8 cellular contexts compared by ENCODE assay signal in genomic region chr20:62237772-62238568, GRCh38. TPM values are rescaled to one million over a fixed set of nuclear protein-coding genes. Genes with fewer than 3 reads are reported as not detected.
A peak's percentile ranks its signal among the peaks of the same experiment; 100 is the strongest.
DNase-seq lines count a peak whose midpoint lies in the region; ATAC-seq, FAIRE-seq and TF ChIP-seq lines count a peak whose summit lies in the region.

OSBPL2 (plus strand) TSS chr20:62238521; CDS start chr20:62256185, 17,664 bp downstream.

- peaks cover 28% of the 10 kb centered on the region for H3K4me1 Mint-ChIP-seq in T-helper 17 cell

- H3K4me3 Mint-ChIP-seq in T-helper 17 cell: peak within 1 kb of the TSS; percentile 88

- 1% methylated on average over 45 to 55 of the region's 55 CpGs for WGBS in psoas muscle, 3 donors

- H3K27me3 ChIP-seq in left ventricle myocardium inferior (ENCODE audit: low read depth) (peaks cover 6% of the 10 kb centered on the region), psoas muscle (ENCODE audit: insufficient read depth in 3 of 3, low read length in 2 of 3) (no peaks in the 10 kb centered on the region)

- TF ChIP-seq CTCF in left ventricle myocardium inferior (IDR thresholded peaks at IDR 0.05; ENCODE audit: borderline replicate concordance) (no peak), psoas muscle (IDR thresholded peaks at IDR 0.05) (no peak)

- H3K36me3 ChIP-seq in left ventricle myocardium inferior: no peaks in the 10 kb centered on the region
- H3K36me3 ChIP-seq in psoas muscle (ENCODE audit: insufficient read depth in 1 of 2, low read depth in 1 of 2): peaks cover 0 to 21% of the 10 kb centered on the region in 2 donors

- H3K9me3 ChIP-seq in T-helper 17 cell (ENCODE audit: control insufficient read depth, low read length, poor library complexity, severe bottlenecking) (no peaks in the 10 kb centered on the region), left ventricle myocardium inferior (replicated peaks) (no peaks in the 10 kb centered on the region), psoas muscle (no peaks in the 10 kb centered on the region)

- ATAC-seq in HG02885 (IDR thresholded peaks at IDR 0.05; ENCODE audit: poor library complexity, unreplicated experiment): peak; percentile 97
- peak; percentile 98 for ATAC-seq in T-helper 17 cell
- ATAC-seq in psoas muscle: peak; percentile 95 to 97 (median 96)

- intact Hi-C loops in left ventricle myocardium inferior (cut with micrococcal nuclease) (no loop called here), psoas muscle (cut with DNase I) (no loop called here)

- peaks cover 4% of the 10 kb centered on the region for H3K36me3 Mint-ChIP-seq in T-helper 17 cell (ENCODE audit: low read depth)

- DNase-seq in NCI-H1694 treated with DMSO at 0.1 percent for 48 hours (lab: John Stamatoyannopoulos, UW) (peak; percentile 86), T-helper 17 cell (peak; percentile 100), amygdala (lab: John Stamatoyannopoulos, UW) (peak; percentile 73 to 100 (median 98)), left ventricle myocardium inferior (peak; percentile 98), psoas muscle (peak; percentile 99 to 100), urothelium cell line (ENCODE audit: low spot score) (peak; percentile 100)

- peak; percentile 11 for TF ChIP-seq POLR2A in GM15510 (IDR thresholded peaks at IDR 0.05; ENCODE audit: borderline replicate concordance, extremely low read depth, insufficient read length)

- H3K4me3 ChIP-seq in left ventricle myocardium inferior: peak within 1 kb of the TSS; percentile 82
- H3K4me3 ChIP-seq in psoas muscle: peak within 1 kb of the TSS; percentile 73

- H3K4me1 ChIP-seq in left ventricle myocardium inferior (peaks cover 78% of the 10 kb centered on the region), psoas muscle (peaks cover 58% of the 10 kb centered on the region)

- FAIRE-seq in urothelium cell line (lab: Jason Lieb, UNC): peak; percentile 99

- peak within 1 kb of the TSS; percentile 89 for H3K27ac Mint-ChIP-seq in T-helper 17 cell

- peak within 1 kb of the TSS; percentile 93 for H3K27ac ChIP-seq in left ventricle myocardium inferior (replicated peaks)
- H3K27ac ChIP-seq in psoas muscle: peak within 1 kb of the TSS; percentile 90

- H3K27me3 Mint-ChIP-seq in T-helper 17 cell: peaks cover 6% of the 10 kb centered on the region

RNA-seq across cellular contexts. Expression of gene OSBPL2, which starts in this region (rescaled TPM):
- 10 to 100 TPM; 59.9 to 67.9 TPM for total RNA-seq in T-helper 17 cell
- total RNA-seq in left ventricle myocardium inferior: 55.3 TPM
- 10 to 100 TPM; 19.8 to 30.9 (median 24.8) TPM for total RNA-seq in psoas muscle
- 10 to 100 TPM in 2 of 3 donors, 1 to 10 TPM in 1; 9.6 to 22.8 (median 11.4) TPM for polyA plus RNA-seq in psoas muscle

Comparison
In these comparisons a context has a peak if more than half of its experiments do, and no peak if none do; other contexts are left out.
1. Peak in every context shown above with its lines: DNase-seq, ATAC-seq, H3K4me3 ChIP-seq and H3K27ac ChIP-seq.